ENCODE assay signal across 15 cellular contexts in genomic region chr14:68971411-68972035, GRCh38. TPM values are rescaled to one million over a fixed set of nuclear protein-coding genes. Genes with fewer than 3 reads are reported as not detected.
A peak's percentile ranks its signal among the peaks of the same experiment; 100 is the strongest.
DNase-seq lines count a peak whose midpoint lies in the region; ATAC-seq and TF ChIP-seq lines count a peak whose summit lies in the region.
"Had no signal": no experiment of that assay in that cellular context is flagged by ENCODE, and none has a peak within 500 bp of the region (broad histone marks: within the 10 kb centered on the region; RNA-seq: fewer than 3 reads in every experiment).

No MANE protein-coding gene starts in this region.

- H3K36me3 ChIP-seq in Caco-2 (ENCODE audit: control insufficient read depth, insufficient read depth, low read length) (peaks cover 3% of the 10 kb centered on the region), spleen (peaks cover 0 to 43% (median 7%) of the 10 kb centered on the region in 6 donors)

- no TSS peak for BruUV-seq in Caco-2 (replicated peaks; lab: Mats Ljungman, UMichigan)

- DNase-seq in Caco-2 (no peak), T-cell (no peak), endothelial cell (ENCODE audit: low spot score) (no peak), spleen (peak; percentile 25), cortex of kidney (lab: John Stamatoyannopoulos, UW) (no peak), progenitor cell of endocrine pancreas (ENCODE audit: low spot score, unreplicated experiment) (no peak)
- DNase-seq in activated effector memory CD4-positive, alpha-beta T cell treated with Interleukin-2 at 50 U/mL for 16 hours = no peak
- DNase-seq: activated CD8-positive, alpha-beta memory T cell treated with anti-CD3 and anti-CD28 coated beads, Interleukin-2, amount 10 ng/mL, durations not matched to agents 7 days and 5 days; brain microvascular endothelial cell; COR-L47; NCI-H1417; PC-3; stimulated activated naive B cell treated with anti-CD40 and anti-IgM and Interleukin-4, amounts not matched to agents 10 μg/mL and 1 μg/mL and 100 μg/mL, for 72 hours had no signal

- H3K4me1 ChIP-seq in Caco-2 = peaks cover 47% of the 10 kb centered on the region
- H3K4me1 ChIP-seq in spleen = peaks cover 9 to 91% (median 64%) of the 10 kb centered on the region in 6 donors

- intact Hi-C loops in Caco-2 (cut with micrococcal nuclease; ENCODE audit: unreplicated experiment) = no loop called here
- intact Hi-C loops in spleen (cut with DNase I; ENCODE audit: low total_unique reads) = no loop called here

- POLR2A ChIA-PET in Caco-2 (lab: Charles Lee) = no interaction called here
- POLR2A ChIA-PET in T-cell (lab: Charles Lee) = no interaction called here

- H3K4me1 Mint-ChIP-seq in Caco-2 (ENCODE audit: low read depth, unreplicated experiment) = peaks cover 61% of the 10 kb centered on the region
- peaks cover 88 to 99% (median 94%) of the 10 kb centered on the region in 3 donors for H3K4me1 Mint-ChIP-seq in T-cell
- peaks cover 56% of the 10 kb centered on the region for H3K4me1 Mint-ChIP-seq in endothelial cell (ENCODE audit: unreplicated experiment)
- peaks cover 38% of the 10 kb centered on the region for H3K4me1 Mint-ChIP-seq in progenitor cell of endocrine pancreas (ENCODE audit: low read depth)

- H3K4me3 Mint-ChIP-seq in Caco-2 (ENCODE audit: unreplicated experiment) (no peak overlapping the region), T-cell (peak overlapping the region in 2 of 3 donors; percentile 37 to 84), endothelial cell (ENCODE audit: unreplicated experiment) (peak overlapping the region; percentile 15), progenitor cell of endocrine pancreas (ENCODE audit: low read depth) (no peak overlapping the region)
- H3K4me3 Mint-ChIP-seq: activated CD8-positive, alpha-beta memory T cell treated with anti-CD3 and anti-CD28 coated beads, Interleukin-2, amount 10 ng/mL, durations not matched to agents 7 days and 5 days; stimulated activated naive B cell treated with anti-CD40 and anti-IgM and Interleukin-4, amounts not matched to agents 10 μg/mL and 1 μg/mL and 100 μg/mL, for 72 hours; T-helper 1 cell treated with Interleukin-12 subunit alpha and Interleukin-12 subunit beta and Interleukin-4 antibody, amounts not matched to agents 30 μg/mL and 1 μg/mL, for 36 hours had no signal

- peak overlapping the region in 6 of 8 donors; percentile 4 to 75 (median 45) for H3K27ac ChIP-seq in spleen

- no peak for ATAC-seq in T-cell (replicated peaks in 1 of 4)
- ATAC-seq: activated CD8-positive, alpha-beta memory T cell treated with anti-CD3 and anti-CD28 coated beads, Interleukin-2, amount 10 ng/mL, durations not matched to agents 7 days and 5 days; PC-3; stimulated activated naive B cell treated with anti-CD40 and anti-IgM and Interleukin-4, amounts not matched to agents 10 μg/mL and 1 μg/mL and 100 μg/mL, for 72 hours had no signal

- H3K4me3 ChIP-seq in Caco-2 (ENCODE audit: low read depth, low read length) (no peak overlapping the region), spleen (no peak overlapping the region)
- H3K4me3 ChIP-seq: lung had no signal

- H3K27me3 ChIP-seq in Caco-2 (replicated peaks; ENCODE audit: control insufficient read depth, insufficient read depth, low read length) (no peaks in the 10 kb centered on the region), spleen (replicated peaks in 1 of 7) (peaks cover 0 to 11% (median 0%) of the 10 kb centered on the region in 7 donors)
- H3K27me3 ChIP-seq: brain microvascular endothelial cell had no signal

- H3K36me3 Mint-ChIP-seq in Caco-2 (ENCODE audit: insufficient read depth, unreplicated experiment) (peaks cover 56% of the 10 kb centered on the region), T-cell (peaks cover 29% of the 10 kb centered on the region), endothelial cell (ENCODE audit: low read depth, unreplicated experiment) (peaks cover 23% of the 10 kb centered on the region), progenitor cell of endocrine pancreas (ENCODE audit: insufficient read depth) (peaks cover 9% of the 10 kb centered on the region)

- H3K27ac Mint-ChIP-seq in Caco-2 (ENCODE audit: unreplicated experiment) (peak overlapping the region; percentile 9), T-cell (peak overlapping the region; percentile 99), endothelial cell (ENCODE audit: unreplicated experiment) (peak overlapping the region; percentile 44), progenitor cell of endocrine pancreas (no peak overlapping the region)
- H3K27ac Mint-ChIP-seq: activated CD8-positive, alpha-beta memory T cell treated with anti-CD3 and anti-CD28 coated beads, Interleukin-2, amount 10 ng/mL, durations not matched to agents 7 days and 5 days; stimulated activated naive B cell treated with anti-CD40 and anti-IgM and Interleukin-4, amounts not matched to agents 10 μg/mL and 1 μg/mL and 100 μg/mL, for 72 hours; T-helper 1 cell treated with Interleukin-12 subunit alpha and Interleukin-12 subunit beta and Interleukin-4 antibody, amounts not matched to agents 30 μg/mL and 1 μg/mL, for 36 hours had no signal

- TF ChIP-seq CTCF in Caco-2 (IDR thresholded peaks at IDR 0.05; ENCODE audit: insufficient read depth in 1 of 2, low read depth in 1 of 2, low read length in 1 of 2, severe bottlenecking in 1 of 2, unreplicated experiment in 1 of 2) (no peak), endothelial cell (IDR thresholded peaks at IDR 0.05; ENCODE audit: unreplicated experiment) (no peak), spleen (IDR thresholded peaks at IDR 0.05 in 8 of 11, conservative IDR thresholded peaks at IDR 0.05 in 3 of 11) (no peak), progenitor cell of endocrine pancreas (IDR thresholded peaks at IDR 0.05; ENCODE audit: unreplicated experiment) (no peak)

- H3K9me3 Mint-ChIP-seq in Caco-2 (ENCODE audit: unreplicated experiment) = no peaks in the 10 kb centered on the region
- H3K9me3 Mint-ChIP-seq in T-cell = peaks cover 0 to 4% (median 0%) of the 10 kb centered on the region in 3 donors
- no peaks in the 10 kb centered on the region for H3K9me3 Mint-ChIP-seq in endothelial cell (ENCODE audit: unreplicated experiment)
- H3K9me3 Mint-ChIP-seq in progenitor cell of endocrine pancreas (ENCODE audit: low read depth) = no peaks in the 10 kb centered on the region

- no peaks in the 10 kb centered on the region for H3K27me3 Mint-ChIP-seq in Caco-2 (ENCODE audit: insufficient read depth, unreplicated experiment)
- no peaks in the 10 kb centered on the region for H3K27me3 Mint-ChIP-seq in T-cell
- peaks cover 7% of the 10 kb centered on the region for H3K27me3 Mint-ChIP-seq in endothelial cell (ENCODE audit: unreplicated experiment)
- H3K27me3 Mint-ChIP-seq in progenitor cell of endocrine pancreas = no peaks in the 10 kb centered on the region

- H3K9me3 ChIP-seq in Caco-2 = no peaks in the 10 kb centered on the region
- H3K9me3 ChIP-seq in spleen = peaks cover 0 to 12% (median 5%) of the 10 kb centered on the region in 8 donors

- CTCF ChIA-PET in Caco-2 (lab: Charles Lee) = no interaction called here
- CTCF ChIA-PET in T-cell (lab: Charles Lee) = no interaction called here

- no peak for TF ChIP-seq POLR2A in spleen (IDR thresholded peaks at IDR 0.05)

- 81 to 90% (median 87%) methylated on average over 9 of the region's 9 CpGs for WGBS in spleen, 5 donors

RNA-seq across cellular contexts. Expression of gene ACTN1, which starts 7.6 kb away (rescaled TPM):
- total RNA-seq in Caco-2 (2022) = 170 and 181 TPM in 2 replicates
- 100 to 1,000 TPM in 4 of 5 donors, 10 to 100 TPM in 1; 84.8 to 219 (median 122) TPM for total RNA-seq in T-cell
- total RNA-seq in endothelial cell (ENCODE audit: unreplicated experiment) = 130 TPM
- 100 to 1,000 TPM in 5 of 7 donors, 10 to 100 TPM in 2; 87.3 to 315 (median 121) TPM for total RNA-seq in spleen
- polyA plus RNA-seq in spleen = 10 to 100 TPM; 15.4 to 33.0 (median 26.0) TPM
- 92.6 and 105 TPM in 2 replicates for total RNA-seq in progenitor cell of endocrine pancreas

Comparison
In these comparisons a context has a peak if more than half of its experiments do, and no peak if none do; other contexts are left out.
1. H3K4me3 Mint-ChIP-seq: peak in T-cell (2 of 3) and endothelial cell (single experiment); none in Caco-2 (single experiment) and progenitor cell of endocrine pancreas (single experiment).